In genomic region chr2:225693259-225693658, GRCh38 we compare ENCODE assay signal across 33 cellular contexts.
"Had no signal": no experiment of that assay in that cellular context is flagged by ENCODE, and none has a peak within 500 bp of the region (broad histone marks: within the 10 kb centered on the region; RNA-seq: fewer than 3 reads in every experiment).

No MANE protein-coding gene starts in this region.

- H3K27me3 Mint-ChIP-seq: activated CD4-positive, alpha-beta T cell treated with anti-CD3 and anti-CD28 coated beads, Interleukin-2, amount 10 ng/mL, durations not matched to agents 24 days and 14 days; brain; progenitor cell of endocrine pancreas; stimulated activated memory B cell treated with anti-CD40 and anti-IgM and Interleukin-4, amounts not matched to agents 10 μg/mL and 1 μg/mL and 100 μg/mL, for 72 hours; stimulated activated naive CD8-positive, alpha-beta T cell treated with anti-CD3 and anti-CD28 coated beads, Interleukin-15, amount 100 ng/mL, for 72 hours; type B pancreatic cell had no signal

- H3K27me3 ChIP-seq: ascending aorta, dorsolateral prefrontal cortex, hepatocyte, ovary, vagina had no signal

- H3K36me3 ChIP-seq: ascending aorta, ovary, vagina, WERI-Rb-1 had no signal

- H3K27ac Mint-ChIP-seq: activated CD4-positive, alpha-beta memory T cell treated with anti-CD3 and anti-CD28 coated beads for 36 hours; activated CD4-positive, alpha-beta T cell treated with anti-CD3 and anti-CD28 coated beads, Interleukin-2, amount 10 ng/mL, durations not matched to agents 24 days and 14 days; activated naive CD4-positive, alpha-beta T cell treated with anti-CD3 and anti-CD28 coated beads for 36 hours; activated naive CD8-positive, alpha-beta T cell treated with anti-CD3 and anti-CD28 coated beads, Interleukin-2, amount 10 ng/mL, durations not matched to agents 7 days and 5 days; activated T-helper 1 cell treated with anti-CD3 and anti-CD28 coated beads, Interleukin-12 subunit alpha, Interleukin-12 subunit beta, Interleukin-2, Interleukin-4 antibody, amounts not matched to agents 30 ng/mL and 10 ng/mL and 1 ng/mL, durations not matched to agents 14 hours and 24 hours and 36 hours; brain; mesothelial cell of epicardium; naive B cell; nephron progenitor cell; progenitor cell of endocrine pancreas; stimulated activated memory B cell treated with anti-CD40 and anti-IgM and Interleukin-4, amounts not matched to agents 10 μg/mL and 1 μg/mL and 100 μg/mL, for 72 hours; stimulated activated naive CD8-positive, alpha-beta T cell treated with anti-CD3 and anti-CD28 coated beads, Interleukin-15, amount 100 ng/mL, for 72 hours; type B pancreatic cell had no signal

- H3K9me3 Mint-ChIP-seq: activated CD4-positive, alpha-beta memory T cell treated with anti-CD3 and anti-CD28 coated beads for 36 hours; activated CD4-positive, alpha-beta T cell treated with anti-CD3 and anti-CD28 coated beads, Interleukin-2, amount 10 ng/mL, durations not matched to agents 24 days and 14 days; activated naive CD4-positive, alpha-beta T cell treated with anti-CD3 and anti-CD28 coated beads for 36 hours; activated naive CD8-positive, alpha-beta T cell treated with anti-CD3 and anti-CD28 coated beads, Interleukin-2, amount 10 ng/mL, durations not matched to agents 7 days and 5 days; activated T-helper 1 cell treated with anti-CD3 and anti-CD28 coated beads, Interleukin-12 subunit alpha, Interleukin-12 subunit beta, Interleukin-2, Interleukin-4 antibody, amounts not matched to agents 30 ng/mL and 10 ng/mL and 1 ng/mL, durations not matched to agents 14 hours and 24 hours and 36 hours; brain; mesothelial cell of epicardium; naive B cell; nephron progenitor cell; stimulated activated memory B cell treated with anti-CD40 and anti-IgM and Interleukin-4, amounts not matched to agents 10 μg/mL and 1 μg/mL and 100 μg/mL, for 72 hours; stimulated activated naive CD8-positive, alpha-beta T cell treated with anti-CD3 and anti-CD28 coated beads, Interleukin-15, amount 100 ng/mL, for 72 hours; type B pancreatic cell had no signal

- H2AFZ ChIP-seq: hepatocyte had no signal

- H3K4me1 ChIP-seq: ascending aorta, vagina had no signal

- H3K4me3 Mint-ChIP-seq: activated CD4-positive, alpha-beta memory T cell treated with anti-CD3 and anti-CD28 coated beads for 36 hours; activated CD4-positive, alpha-beta T cell treated with anti-CD3 and anti-CD28 coated beads, Interleukin-2, amount 10 ng/mL, durations not matched to agents 24 days and 14 days; activated naive CD4-positive, alpha-beta T cell treated with anti-CD3 and anti-CD28 coated beads for 36 hours; activated naive CD8-positive, alpha-beta T cell treated with anti-CD3 and anti-CD28 coated beads, Interleukin-2, amount 10 ng/mL, durations not matched to agents 7 days and 5 days; activated T-helper 1 cell treated with anti-CD3 and anti-CD28 coated beads, Interleukin-12 subunit alpha, Interleukin-12 subunit beta, Interleukin-2, Interleukin-4 antibody, amounts not matched to agents 30 ng/mL and 10 ng/mL and 1 ng/mL, durations not matched to agents 14 hours and 24 hours and 36 hours; brain; mesothelial cell of epicardium; naive B cell; nephron progenitor cell; stimulated activated memory B cell treated with anti-CD40 and anti-IgM and Interleukin-4, amounts not matched to agents 10 μg/mL and 1 μg/mL and 100 μg/mL, for 72 hours; stimulated activated naive CD8-positive, alpha-beta T cell treated with anti-CD3 and anti-CD28 coated beads, Interleukin-15, amount 100 ng/mL, for 72 hours; type B pancreatic cell had no signal

- H3K36me3 Mint-ChIP-seq: activated CD4-positive, alpha-beta memory T cell treated with anti-CD3 and anti-CD28 coated beads for 36 hours; activated naive CD8-positive, alpha-beta T cell treated with anti-CD3 and anti-CD28 coated beads, Interleukin-2, amount 10 ng/mL, durations not matched to agents 7 days and 5 days; brain; mesothelial cell of epicardium; naive B cell; stimulated activated memory B cell treated with anti-CD40 and anti-IgM and Interleukin-4, amounts not matched to agents 10 μg/mL and 1 μg/mL and 100 μg/mL, for 72 hours; type B pancreatic cell had no signal

- H3K79me2 ChIP-seq: hepatocyte had no signal

- H3K27ac ChIP-seq: ascending aorta, coronary artery, dorsolateral prefrontal cortex, hepatocyte, ovary, skin epidermis, vagina, WERI-Rb-1 had no signal

- H3K4me3 ChIP-seq: ascending aorta, coronary artery, dorsolateral prefrontal cortex, hepatocyte, ovary, skin epidermis, vagina had no signal

- H3K9me3 ChIP-seq: ascending aorta, ovary, vagina had no signal

- H3K4me1 Mint-ChIP-seq: activated CD4-positive, alpha-beta T cell treated with anti-CD3 and anti-CD28 coated beads, Interleukin-2, amount 10 ng/mL, durations not matched to agents 24 days and 14 days; activated naive CD8-positive, alpha-beta T cell treated with anti-CD3 and anti-CD28 coated beads, Interleukin-2, amount 10 ng/mL, durations not matched to agents 7 days and 5 days; brain; naive B cell; nephron progenitor cell; stimulated activated memory B cell treated with anti-CD40 and anti-IgM and Interleukin-4, amounts not matched to agents 10 μg/mL and 1 μg/mL and 100 μg/mL, for 72 hours; stimulated activated naive CD8-positive, alpha-beta T cell treated with anti-CD3 and anti-CD28 coated beads, Interleukin-15, amount 100 ng/mL, for 72 hours had no signal

- ATAC-seq: left cardiac atrium; left ventricle myocardium superior; sciatic nerve; stimulated activated memory B cell treated with anti-CD40 and anti-IgM and Interleukin-4, amounts not matched to agents 10 μg/mL and 1 μg/mL and 100 μg/mL, for 72 hours; stimulated activated naive CD8-positive, alpha-beta T cell treated with anti-CD3 and anti-CD28 coated beads, Interleukin-15, amount 100 ng/mL, for 72 hours had no signal

- DNase-seq: activated CD4-positive, alpha-beta memory T cell treated with anti-CD3 and anti-CD28 coated beads for 36 hours; activated CD4-positive, alpha-beta T cell treated with anti-CD3 and anti-CD28 coated beads, Interleukin-2, amount 10 ng/mL, durations not matched to agents 24 days and 14 days; activated CD4-positive, CD25-positive, alpha-beta regulatory T cell treated with anti-CD3 and anti-CD28 coated beads, Interleukin-2, amount 50 U/mL, for 72 hours; activated CD8-positive, alpha-beta memory T cell treated with anti-CD3 and anti-CD28 coated beads, Interleukin-2, amount 50 U/mL, for 4 hours; activated effector memory CD4-positive, alpha-beta T cell treated with anti-CD3 and anti-CD28 coated beads, Interleukin-2, amount 50 U/mL, for 16 hours; activated naive CD4-positive, alpha-beta T cell treated with anti-CD3 and anti-CD28 coated beads for 36 hours; activated naive CD8-positive, alpha-beta T cell treated with anti-CD3 and anti-CD28 coated beads, Interleukin-2, amount 10 ng/mL, durations not matched to agents 7 days and 5 days; activated T-cell treated with anti-CD3 and anti-CD28 coated beads, Interleukin-2, amount 50 U/mL, for 1 hour; dorsolateral prefrontal cortex; effector memory CD4-positive, alpha-beta T cell; erythroblast; left cardiac atrium; left ventricle myocardium superior; naive B cell; nephron progenitor cell; ovary; stimulated activated CD4-positive, alpha-beta T cell treated with anti-CD3 and anti-CD28 coated beads, Interleukin-4, amount 100 ng/mL, for 4 hours; stimulated activated CD8-positive, alpha-beta memory T cell treated with anti-CD3 and anti-CD28 coated beads, Interleukin-4, amount 100 ng/mL, for 48 hours; stimulated activated naive CD8-positive, alpha-beta T cell treated with anti-CD3 and anti-CD28 coated beads, Interleukin-15, amount 100 ng/mL, for 72 hours; substantia nigra; WERI-Rb-1 had no signal

- H3K4me2 ChIP-seq: hepatocyte had no signal
